9 cellular contexts compared by ENCODE assay signal in genomic region chr12:111443586-111443985, GRCh38. TPM values are rescaled to one million over a fixed set of nuclear protein-coding genes. Genes with fewer than 3 reads are reported as not detected.
DNase-seq lines count a peak whose midpoint lies in the region; ATAC-seq and TF ChIP-seq lines count a peak whose summit lies in the region.
"Had no signal": no experiment of that assay in that cellular context is flagged by ENCODE, and none has a peak within 500 bp of the region (broad histone marks: within the 10 kb centered on the region; RNA-seq: fewer than 3 reads in every experiment).

No MANE protein-coding gene starts in this region.

- H4K91ac ChIP-seq in trophoblast cell (ENCODE audit: low read depth, low read length), result no peak overlapping the region

- no peak overlapping the region for H2AFZ ChIP-seq in trophoblast cell (ENCODE audit: insufficient read depth, low read length, poor library complexity)

- H3K18ac ChIP-seq in trophoblast cell (ENCODE audit: low read length), result no peak overlapping the region

- H3K27me3 ChIP-seq in trophoblast cell (ENCODE audit: insufficient read depth, low read length), result no peaks in the 10 kb centered on the region

- peak; percentile 16 for TF ChIP-seq POLR2A in GM18505 (IDR thresholded peaks at IDR 0.05; ENCODE audit: borderline replicate concordance, extremely low read depth, insufficient read depth, insufficient read length)

- H2BK120ac ChIP-seq in trophoblast cell (ENCODE audit: insufficient read depth, low read length, poor library complexity), result no peak overlapping the region

- H3K9me3 ChIP-seq in trophoblast cell (ENCODE audit: insufficient read depth, low read depth, low read length), result no peaks in the 10 kb centered on the region

- no peak overlapping the region for H3K4me2 ChIP-seq in trophoblast cell (ENCODE audit: low read length)

- ATAC-seq in GM18505 (IDR thresholded peaks at IDR 0.05; ENCODE audit: unreplicated experiment) (no peak), GM18861 (IDR thresholded peaks at IDR 0.05; ENCODE audit: unreplicated experiment) (no peak)

- H3K23ac ChIP-seq in trophoblast cell (ENCODE audit: low read length), result no peak overlapping the region

- no CpG with 5 or more reads among the region's 7 CpGs for WGBS in trophoblast cell (ENCODE audit: extremely low coverage, insufficient coverage, insufficient read length)

- DNase-seq in RPMI7951 (ENCODE audit: low read depth) (peak; percentile 61), dermis blood vessel endothelial cell (peak; percentile 59), trophoblast cell (peak; percentile 32 to 40), SHP77 (lab: John Stamatoyannopoulos, UW) (no peak), HT-29 (ENCODE audit: low spot score) (no peak), cerebellum (ENCODE audit: low spot score) (no peak)
- DNase-seq: NCI-H526 had no signal

- H2BK5ac ChIP-seq in trophoblast cell (ENCODE audit: low read depth, low read length, poor library complexity), result no peak overlapping the region

- no peak overlapping the region for H4K12ac ChIP-seq in trophoblast cell (ENCODE audit: low read depth, low read length)

- H3K27ac ChIP-seq in trophoblast cell (ENCODE audit: low read depth, low read length), result no peak overlapping the region

- peaks cover 8% of the 10 kb centered on the region for H3K79me1 ChIP-seq in trophoblast cell (ENCODE audit: low read length)

- H3K4me3 ChIP-seq in trophoblast cell (ENCODE audit: low read depth, low read length), result no peak overlapping the region

- H3K36me3 ChIP-seq in trophoblast cell (ENCODE audit: control insufficient read depth in 1 of 2, insufficient read depth in 2 of 2, low read length in 2 of 2), result peaks cover 31 to 52% of the 10 kb centered on the region in 2 experiments

- no peak overlapping the region for H2AK5ac ChIP-seq in trophoblast cell (ENCODE audit: low read length)

- H2BK12ac ChIP-seq in trophoblast cell (ENCODE audit: low read length), result no peak overlapping the region

- H3K4me1 ChIP-seq in trophoblast cell (ENCODE audit: control insufficient read depth in 1 of 2, insufficient read depth in 2 of 2, low read length in 2 of 2), result peaks cover 26 to 28% of the 10 kb centered on the region in 2 experiments

- no peak overlapping the region for H4K8ac ChIP-seq in trophoblast cell (ENCODE audit: low read depth, low read length)

- H3K4ac ChIP-seq in trophoblast cell (ENCODE audit: low read depth, low read length), result no peak overlapping the region

- H3K14ac ChIP-seq in trophoblast cell (ENCODE audit: low read length), result no peak overlapping the region

- H3K9ac ChIP-seq in trophoblast cell (ENCODE audit: low read length), result no peak overlapping the region

- H3K79me2 ChIP-seq in trophoblast cell (ENCODE audit: control insufficient read depth, insufficient read depth, low read length, poor library complexity), result no peaks in the 10 kb centered on the region

RNA-seq across cellular contexts. Expression of gene SH2B3, which starts 37.9 kb away (rescaled TPM):
- total RNA-seq in RPMI7951 (2014; rRNA removed; shearing (Covaris generic)), result 99.7 and 105 TPM in 2 replicates
- 93.6 and 111 TPM in 2 replicates for total RNA-seq in dermis blood vessel endothelial cell
- polyA plus RNA-seq in trophoblast cell (2013), result 5.1 and 5.4 TPM in 2 replicates
- 1.7 and 2.4 TPM in 2 replicates for total RNA-seq in HT-29 (2014; rRNA removed; shearing (Covaris generic))
- total RNA-seq in cerebellum, result 3.9 TPM

Comparison
In these comparisons a context has a peak if more than half of its experiments do, and no peak if none do; other contexts are left out.
1. DNase-seq: peak in RPMI7951 (single experiment), dermis blood vessel endothelial cell (single experiment) and trophoblast cell (2 of 2); none in SHP77 (0 of 2), HT-29 (single experiment) and cerebellum (single experiment).
2. RNA of gene SH2B3, which starts 37.9 kb away (total RNA-seq): 99.7 to 105 TPM in RPMI7951 and 93.6 to 111 TPM in dermis blood vessel endothelial cell; 3.9 TPM in cerebellum (single experiment) and 1.7 to 2.4 TPM in HT-29; every median in the first group is over 10 times any median in the second.